ENCODE assay signal across 17 cellular contexts in the genomic region with DNA sequence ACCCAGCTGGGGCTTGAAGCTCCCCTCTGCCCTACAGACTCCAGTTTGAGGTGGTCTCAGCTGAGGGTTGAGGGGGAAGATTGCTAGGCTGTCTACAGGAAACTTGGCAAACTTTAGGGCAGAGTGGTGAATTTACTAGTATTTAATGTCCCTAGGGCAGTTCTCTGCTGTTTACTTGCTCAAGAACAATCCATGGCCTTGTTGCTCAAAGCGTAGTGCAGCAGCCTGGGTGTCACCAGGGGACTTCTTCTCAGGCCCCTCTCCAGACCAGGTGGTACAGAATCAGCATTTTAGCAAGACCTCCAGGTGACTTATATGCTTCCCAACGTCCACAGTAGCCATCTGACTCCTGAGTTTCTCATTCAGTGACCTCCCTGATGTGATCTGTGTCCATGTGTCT.
DNase-seq lines count a peak whose midpoint lies in the region; TF ChIP-seq lines count a peak whose summit lies in the region.
"Had no signal": no experiment of that assay in that cellular context is flagged by ENCODE, and none has a peak within 500 bp of the region (broad histone marks: within the 10 kb centered on the region; RNA-seq: fewer than 3 reads in every experiment).

No MANE protein-coding gene starts in this region.

- in situ Hi-C loops in mammary epithelial cell (cut with MboI; ENCODE audit: low sequenced_read_pairs in 2 of 2): no loop called here
- in situ Hi-C loops in GM13976 (cut with MboI; ENCODE audit: low sequenced_read_pairs, unreplicated experiment): no loop called here
- in situ Hi-C loops in ACHN (cut with HindIII; ENCODE audit: low pct_ligation_motif_present, low pct_unique_long_range_greater_than_20kb, low sequenced_read_pairs): no loop called here

- H3K4me3 Mint-ChIP-seq in MCF 10A (ENCODE audit: unreplicated experiment) (no peak overlapping the region), nephron progenitor cell (no peak overlapping the region)
- H3K4me3 Mint-ChIP-seq: B cell; CD8-positive, alpha-beta T cell; IgD-negative memory B cell had no signal

- H3K36me3 Mint-ChIP-seq in MCF 10A (ENCODE audit: insufficient read depth, unreplicated experiment) (peaks cover 16% of the 10 kb centered on the region), nephron progenitor cell (ENCODE audit: low read depth) (no peaks in the 10 kb centered on the region)
- H3K36me3 Mint-ChIP-seq: CD8-positive, alpha-beta T cell had no signal

- POLR2A ChIA-PET in MCF 10A (lab: Yijun Ruan, JAX): no interaction called here

- H3K27ac ChIP-seq in mammary epithelial cell (ENCODE audit: insufficient read depth, low read depth, low read length): no peak overlapping the region
- H3K27ac ChIP-seq in stomach smooth muscle (ENCODE audit: low read length): peak overlapping the region; percentile 83

- H3K36me3 ChIP-seq in mammary epithelial cell (ENCODE audit: insufficient read depth, low read length) (no peaks in the 10 kb centered on the region), stomach smooth muscle (ENCODE audit: control insufficient read depth in 2 of 2, insufficient read depth in 2 of 2, low read length in 2 of 2) (peaks cover 4 to 8% of the 10 kb centered on the region in 2 donors)

- DNase-seq in MCF 10A (ENCODE audit: unreplicated experiment): no peak
- no peak for DNase-seq in mammary epithelial cell
- DNase-seq in nephron progenitor cell: no peak
- no peak for DNase-seq in GM10266 (ENCODE audit: extremely low spot score)
- no peak for DNase-seq in GM13976 (ENCODE audit: low spot score)
- DNase-seq in ACHN: no peak
- DNase-seq in NCI-H748 (lab: John Stamatoyannopoulos, UW; ENCODE audit: unreplicated experiment): no peak
- DNase-seq: 8988T; C1 segment of cervical spinal cord; Caco-2; CD8-positive, alpha-beta T cell; DND-41; GDM1; KG1 had no signal

- H3K9me3 ChIP-seq in mammary epithelial cell (replicated peaks; ENCODE audit: insufficient read depth, low read length) (no peaks in the 10 kb centered on the region), stomach smooth muscle (ENCODE audit: control insufficient read depth in 2 of 2, low read length in 2 of 2) (no peaks in the 10 kb centered on the region)
- H3K9me3 ChIP-seq: Caco-2 had no signal

- intact Hi-C loops in MCF 10A (cut with micrococcal nuclease): no loop called here
- intact Hi-C loops in mammary epithelial cell (cut with micrococcal nuclease): no loop called here

- no peak overlapping the region for H3K9ac ChIP-seq in mammary epithelial cell (ENCODE audit: insufficient read depth, low read length)
- no peak overlapping the region for H3K9ac ChIP-seq in stomach smooth muscle (ENCODE audit: low read length in 2 of 2)

- no peaks in the 10 kb centered on the region for H3K9me3 Mint-ChIP-seq in MCF 10A (ENCODE audit: unreplicated experiment)
- no peaks in the 10 kb centered on the region for H3K9me3 Mint-ChIP-seq in nephron progenitor cell
- H3K9me3 Mint-ChIP-seq: CD8-positive, alpha-beta T cell; IgD-negative memory B cell had no signal

- dilution Hi-C loops in mammary epithelial cell (cut with HindIII; ENCODE audit: low sequenced_read_pairs): no loop called here

- no peak overlapping the region for H3K4me2 ChIP-seq in mammary epithelial cell (ENCODE audit: insufficient read depth, low read depth, low read length)

- CTCF ChIA-PET in MCF 10A (lab: Yijun Ruan, JAX) (interaction anchor here (0.5 kb wide), 1 partner anchor 173 kb away, joined by 3 read pairs; no protein-coding TSS in a partner anchor), mammary epithelial cell (lab: Charles Lee; ENCODE audit: low non-redundant PET) (no interaction called here)

- H3K27me3 ChIP-seq in mammary epithelial cell (ENCODE audit: insufficient read depth, low read length) (no peaks in the 10 kb centered on the region), stomach smooth muscle (ENCODE audit: control insufficient read depth in 1 of 2, insufficient read depth in 2 of 2, low read length in 2 of 2) (no peaks in the 10 kb centered on the region)

- BruUV-seq in MCF 10A (replicated peaks; lab: Mats Ljungman, UMichigan) (no TSS peak), mammary epithelial cell (replicated peaks; lab: Mats Ljungman, UMichigan) (no TSS peak)

- H3K4me1 ChIP-seq in mammary epithelial cell (ENCODE audit: insufficient read depth, low read length) (peaks cover 23% of the 10 kb centered on the region), stomach smooth muscle (ENCODE audit: control insufficient read depth, insufficient read depth, low read length) (peaks cover 45% of the 10 kb centered on the region)

- no peak overlapping the region for H2AFZ ChIP-seq in mammary epithelial cell (ENCODE audit: low read depth, low read length)

- H3K4me3 ChIP-seq in mammary epithelial cell (replicated peaks in 1 of 3; ENCODE audit: insufficient read depth in 1 of 3, low read depth in 2 of 3, low read length in 3 of 3): no peak overlapping the region
- no peak overlapping the region for H3K4me3 ChIP-seq in stomach smooth muscle (ENCODE audit: low read length in 2 of 2)

- H3K27me3 Mint-ChIP-seq in MCF 10A (ENCODE audit: insufficient read depth, unreplicated experiment) (no peaks in the 10 kb centered on the region), nephron progenitor cell (ENCODE audit: low read depth, poor library complexity) (no peaks in the 10 kb centered on the region)
- H3K27me3 Mint-ChIP-seq: B cell, IgD-negative memory B cell had no signal

- peak overlapping the region; percentile 72 for H3K27ac Mint-ChIP-seq in MCF 10A (ENCODE audit: low read depth, unreplicated experiment)
- peak overlapping the region; percentile 19 for H3K27ac Mint-ChIP-seq in nephron progenitor cell
- H3K27ac Mint-ChIP-seq: B cell; CD8-positive, alpha-beta T cell; IgD-negative memory B cell had no signal

- TF ChIP-seq CTCF in MCF 10A (IDR thresholded peaks at IDR 0.05; ENCODE audit: unreplicated experiment) (no peak), mammary epithelial cell (conservative IDR thresholded peaks at IDR 0.05 in 1 of 2, IDR thresholded peaks at IDR 0.05 in 1 of 2; ENCODE audit: extremely low read depth in 1 of 2, insufficient read depth in 1 of 2, low read depth in 1 of 2, low read length in 2 of 2) (no peak), nephron progenitor cell (IDR thresholded peaks at IDR 0.05) (no peak), GM10266 (IDR thresholded peaks at IDR 0.05; ENCODE audit: control insufficient read depth, insufficient read depth, low read depth, missing control alignments) (no peak), GM13976 (IDR thresholded peaks at IDR 0.05; ENCODE audit: borderline replicate concordance, control extremely low read depth, extremely low read depth, insufficient read depth, missing control alignments) (no peak)

- WGBS in mammary epithelial cell (ENCODE audit: low coverage, missing lambda C conversion rate): 55% methylated on average over 2 of the region's 2 CpGs

- no peaks in the 10 kb centered on the region for H3K79me2 ChIP-seq in mammary epithelial cell (ENCODE audit: insufficient read depth, low read length)

- peaks cover 50% of the 10 kb centered on the region for H3K4me1 Mint-ChIP-seq in MCF 10A (ENCODE audit: insufficient read depth, unreplicated experiment)
- no peaks in the 10 kb centered on the region for H3K4me1 Mint-ChIP-seq in nephron progenitor cell

- no peaks in the 10 kb centered on the region for H4K20me1 ChIP-seq in mammary epithelial cell (ENCODE audit: insufficient read depth, low read length)
